26 cellular contexts compared by ENCODE assay signal in the genomic region with DNA sequence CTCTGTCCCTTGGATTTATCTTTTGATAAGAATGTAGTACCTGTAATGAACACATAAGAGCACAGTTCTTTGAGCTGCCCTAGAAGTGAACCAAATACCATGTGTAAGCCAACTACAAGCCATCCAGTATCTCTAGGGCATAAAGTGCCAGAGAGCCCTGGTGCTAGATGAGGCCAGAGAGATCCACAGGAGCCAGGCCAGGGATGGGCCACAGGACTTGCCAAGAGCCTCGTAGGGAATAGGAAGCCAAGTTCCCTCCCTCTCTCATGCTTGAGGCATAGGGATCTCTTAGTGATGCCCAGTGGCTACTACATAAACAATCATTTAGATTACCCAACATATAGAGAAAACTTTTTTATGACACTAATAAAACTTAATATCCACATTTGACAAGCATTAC.
"Had no signal": no experiment of that assay in that cellular context is flagged by ENCODE, and none has a peak within 500 bp of the region (broad histone marks: within the 10 kb centered on the region; RNA-seq: fewer than 3 reads in every experiment).

No MANE protein-coding gene starts in this region.

- FAIRE-seq: pancreas, small intestine had no signal

- H3K36me3 ChIP-seq: neutrophil, pancreas, prostate gland, right lobe of liver, sigmoid colon, suprapubic skin, tibial artery, transverse colon, upper lobe of right lung, uterus had no signal

- DNase-seq: naive thymus-derived CD8-positive, alpha-beta T cell; nephron progenitor cell; nucleus accumbens; pancreas; retina; right cardiac atrium; right lobe of liver; sigmoid colon; small intestine; stimulated activated CD4-positive, alpha-beta T cell treated with anti-CD3 and anti-CD28 coated beads, Interleukin-15, amount 100 ng/mL, for 24 hours; stimulated activated CD4-positive, alpha-beta T cell treated with anti-CD3 and anti-CD28 coated beads, Interleukin-2, amount 100 ng/mL, for 24 hours; stimulated activated CD4-positive, alpha-beta T cell treated with anti-CD3 and anti-CD28 coated beads, Interleukin-2, amount 100 ng/mL, for 48 hours; stimulated activated CD4-positive, alpha-beta T cell treated with anti-CD3 and anti-CD28 coated beads, Interleukin-4, amount 100 ng/mL, for 24 hours; stimulated activated naive B cell treated with anti-CD40 and anti-IgM and Interleukin-4, amounts not matched to agents 10 μg/mL and 1 μg/mL and 100 μg/mL, for 72 hours; stimulated activated naive CD4-positive, alpha-beta T cell treated with Interleukin-2 at 50 U/mL for 16 hours; substantia nigra; testis; tibial artery; transverse colon; upper lobe of right lung; uterus had no signal

- ATAC-seq: naive thymus-derived CD8-positive, alpha-beta T cell; natural killer cell treated with Interleukin-12 subunit alpha and Interleukin-12 subunit beta and Interleukin-15 and Interleukin-18, amount 100 ng/mL, for 72 hours; pancreas; right cardiac atrium; right lobe of liver; stimulated activated effector memory CD8-positive, alpha-beta T cell treated with anti-CD3 and anti-CD28 coated beads, Interleukin-12 subunit alpha, Interleukin-12 subunit beta, amount 100 ng/mL, for 72 hours; upper lobe of right lung had no signal

- H3K27me3 ChIP-seq: pancreas, right lobe of liver, sigmoid colon, suprapubic skin, testis, tibial artery, transverse colon, upper lobe of right lung, uterus had no signal

- H3K4me3 ChIP-seq: pancreas, prostate gland, right lobe of liver, sigmoid colon, suprapubic skin, testis, tibial artery, transverse colon, upper lobe of right lung, uterus had no signal
